ENCODE assay signal across 1 cellular context in the genomic region with DNA sequence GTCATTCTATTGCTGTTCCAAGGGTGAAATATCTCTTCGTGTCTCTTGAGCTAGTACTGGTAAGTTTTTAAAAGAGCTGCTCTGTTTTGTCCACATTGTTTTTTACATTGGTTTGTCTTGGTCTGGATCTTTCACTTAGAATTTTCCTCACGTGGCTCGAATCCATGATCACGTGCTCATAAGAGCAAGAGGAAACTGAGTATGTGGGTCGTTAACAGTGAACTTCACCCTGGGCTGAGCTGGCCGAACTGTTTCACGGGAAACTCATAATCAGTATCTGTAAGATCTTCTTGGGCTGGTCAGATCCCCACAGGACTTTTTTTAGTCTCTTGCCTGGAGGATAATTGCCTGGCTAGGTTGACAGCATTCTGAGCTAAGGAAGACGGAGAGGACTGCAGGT.
A peak's percentile ranks its signal among the peaks of the same experiment; 100 is the strongest.
TF ChIP-seq lines count a peak whose summit lies in the region.

No MANE protein-coding gene starts in this region.

TF ChIP-seq in HepG2, 621 proteins besides CTCF, POLR2A, EP300 and RAD21 (continued from another document):
- TF ChIP-seq, protein P1, sequence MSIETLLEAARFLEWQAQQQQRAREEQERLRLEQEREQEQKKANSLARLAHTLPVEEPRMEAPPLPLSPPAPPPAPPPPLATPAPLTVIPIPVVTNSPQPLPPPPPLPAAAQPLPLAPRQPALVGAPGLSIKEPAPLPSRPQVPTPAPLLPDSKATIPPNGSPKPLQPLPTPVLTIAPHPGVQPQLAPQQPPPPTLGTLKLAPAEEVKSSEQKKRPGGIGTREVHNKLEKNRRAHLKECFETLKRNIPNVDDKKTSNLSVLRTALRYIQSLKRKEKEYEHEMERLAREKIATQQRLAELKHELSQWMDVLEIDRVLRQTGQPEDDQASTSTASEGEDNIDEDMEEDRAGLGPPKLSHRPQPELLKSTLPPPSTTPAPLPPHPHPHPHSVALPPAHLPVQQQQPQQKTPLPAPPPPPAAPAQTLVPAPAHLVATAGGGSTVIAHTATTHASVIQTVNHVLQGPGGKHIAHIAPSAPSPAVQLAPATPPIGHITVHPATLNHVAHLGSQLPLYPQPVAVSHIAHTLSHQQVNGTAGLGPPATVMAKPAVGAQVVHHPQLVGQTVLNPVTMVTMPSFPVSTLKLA (IDR thresholded peaks at IDR 0.05): peak; percentile 95
- TF ChIP-seq, protein P2, sequence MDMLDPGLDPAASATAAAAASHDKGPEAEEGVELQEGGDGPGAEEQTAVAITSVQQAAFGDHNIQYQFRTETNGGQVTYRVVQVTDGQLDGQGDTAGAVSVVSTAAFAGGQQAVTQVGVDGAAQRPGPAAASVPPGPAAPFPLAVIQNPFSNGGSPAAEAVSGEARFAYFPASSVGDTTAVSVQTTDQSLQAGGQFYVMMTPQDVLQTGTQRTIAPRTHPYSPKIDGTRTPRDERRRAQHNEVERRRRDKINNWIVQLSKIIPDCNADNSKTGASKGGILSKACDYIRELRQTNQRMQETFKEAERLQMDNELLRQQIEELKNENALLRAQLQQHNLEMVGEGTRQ (IDR thresholded peaks at IDR 0.05; ENCODE audit: low read depth, low read length): peak; percentile 23; the same call in 1 of the 2 replicates
- TF ChIP-seq, protein P2 (CRISPR knock-in tag; IDR thresholded peaks at IDR 0.05; ENCODE audit: borderline replicate concordance): no peak
